ENCODE assay signal across 20 cellular contexts in the genomic region with DNA sequence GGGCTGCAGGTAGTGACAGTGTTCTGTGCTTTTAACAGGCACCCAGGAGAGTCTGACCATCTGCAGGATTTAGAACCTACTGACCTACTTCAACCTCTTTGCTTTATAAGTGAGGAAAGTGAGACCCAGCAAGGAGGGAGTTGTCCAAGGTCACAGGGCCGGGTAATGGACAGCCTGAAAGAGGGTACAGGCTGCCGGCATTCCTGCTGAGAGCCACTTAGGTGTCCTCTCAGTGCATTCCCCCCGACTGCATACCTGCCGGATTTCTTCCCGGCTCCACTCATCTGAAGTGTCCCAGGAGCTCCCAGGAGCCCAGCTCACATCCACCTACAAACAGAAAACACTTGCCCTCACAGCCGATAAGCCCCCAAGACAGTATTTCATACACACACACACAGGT. TPM values are rescaled to one million over a fixed set of nuclear protein-coding genes. Genes with fewer than 3 reads are reported as not detected.
DNase-seq lines count a peak whose midpoint lies in the region; ATAC-seq, FAIRE-seq and TF ChIP-seq lines count a peak whose summit lies in the region.
"Had no signal": no experiment of that assay in that cellular context is flagged by ENCODE, and none has a peak within 500 bp of the region (broad histone marks: within the 10 kb centered on the region; RNA-seq: fewer than 3 reads in every experiment).

No MANE protein-coding gene starts in this region.

- POLR2A ChIA-PET in A549 (lab: Yijun Ruan, JAX), result interaction anchor here (2.3 kb wide), 1 partner anchor 13 kb away, joined by 18 read pairs; the partner anchor contains the start of gene PHLDA3
- POLR2A ChIA-PET in CD8-positive, alpha-beta T cell (lab: Charles Lee), result no interaction called here

- WGBS in A549 (ENCODE audit: missing lambda C conversion rate), result 74% methylated on average over 6 of the region's 6 CpGs
- 79% methylated on average over 6 of the region's 6 CpGs for WGBS in mesenchymal stem cell
- WGBS in prostate gland, result 80% methylated on average over 6 of the region's 6 CpGs

- H3K27me3 Mint-ChIP-seq in astrocyte (ENCODE audit: low read depth, unreplicated experiment), result no peaks in the 10 kb centered on the region
- peaks cover 3% of the 10 kb centered on the region for H3K27me3 Mint-ChIP-seq in CD8-positive, alpha-beta T cell (ENCODE audit: low read depth)

- FAIRE-seq in A549 (lab: Jason Lieb, UNC), result no peak
- FAIRE-seq in astrocyte (lab: Jason Lieb, UNC), result no peak
- FAIRE-seq: A204.1, G401.6, GM19239 had no signal

- peaks cover 2% of the 10 kb centered on the region for H3K36me3 Mint-ChIP-seq in astrocyte (ENCODE audit: low read depth, unreplicated experiment)
- H3K36me3 Mint-ChIP-seq in CD8-positive, alpha-beta T cell, result no peaks in the 10 kb centered on the region

- peak overlapping the region; percentile 72 for H3K4me3 Mint-ChIP-seq in astrocyte (ENCODE audit: unreplicated experiment)
- no peak overlapping the region for H3K4me3 Mint-ChIP-seq in CD8-positive, alpha-beta T cell
- H3K4me3 Mint-ChIP-seq: CD4-positive, CD25-positive, alpha-beta regulatory T cell had no signal

- H3K9me3 ChIP-seq in A549 (no peaks in the 10 kb centered on the region), astrocyte (ENCODE audit: insufficient read depth, low read depth, low read length) (no peaks in the 10 kb centered on the region), mesenchymal stem cell (ENCODE audit: control insufficient read depth, low read length) (no peaks in the 10 kb centered on the region), skeletal muscle tissue (ENCODE audit: control insufficient read depth in 3 of 3, low read length in 3 of 3) (no peaks in the 10 kb centered on the region), prostate gland (no peaks in the 10 kb centered on the region)
- H3K9me3 ChIP-seq in CD8-positive, alpha-beta T cell (ENCODE audit: low read length), result no peaks in the 10 kb centered on the region

- no peak for TF ChIP-seq EP300 in A549 (IDR thresholded peaks at IDR 0.05)

- TF ChIP-seq CTCF in A549 (IDR thresholded peaks at IDR 0.05), result no peak
- TF ChIP-seq CTCF in astrocyte (IDR thresholded peaks at IDR 0.05; ENCODE audit: insufficient read depth, low read depth, low read length), result no peak
- TF ChIP-seq CTCF in brain microvascular endothelial cell (IDR thresholded peaks at IDR 0.05; ENCODE audit: low read depth, low read length, missing control alignments), result no peak
- no peak for TF ChIP-seq CTCF in CD8-positive, alpha-beta T cell (IDR thresholded peaks at IDR 0.05)
- no peak for TF ChIP-seq CTCF in prostate gland (IDR thresholded peaks at IDR 0.05)

- H2AFZ ChIP-seq in astrocyte (ENCODE audit: low read depth, low read length) (no peak overlapping the region), mesenchymal stem cell (ENCODE audit: low read depth, low read length) (no peak overlapping the region)

- in situ Hi-C loops in brain microvascular endothelial cell (cut with HindIII; ENCODE audit: low pct_ligation_motif_present, low sequenced_read_pairs), result no loop called here

- peak overlapping the region; percentile 77 for H4K91ac ChIP-seq in mesenchymal stem cell (ENCODE audit: low read length)

- H3K4ac ChIP-seq in mesenchymal stem cell (ENCODE audit: low read depth in 1 of 2, low read length in 2 of 2), result peak overlapping the region in 1 of 2 experiments; percentile 37

- peak overlapping the region; percentile 85 for H2AK5ac ChIP-seq in mesenchymal stem cell (ENCODE audit: low read length, severe bottlenecking)

- H3K27ac ChIP-seq in A549, result peak overlapping the region; percentile 78 to 88; a peak in 5 of 6 replicates
- H3K27ac ChIP-seq in astrocyte (ENCODE audit: low read depth, low read length), result no peak overlapping the region
- no peak overlapping the region for H3K27ac ChIP-seq in mesenchymal stem cell (ENCODE audit: low read length, poor library complexity, severe bottlenecking)
- H3K27ac ChIP-seq in skeletal muscle tissue (ENCODE audit: low read depth, low read length), result peak overlapping the region; percentile 85
- H3K27ac ChIP-seq in brain microvascular endothelial cell, result no peak overlapping the region
- no peak overlapping the region for H3K27ac ChIP-seq in CD8-positive, alpha-beta T cell (ENCODE audit: low read depth, low read length)
- no peak overlapping the region for H3K27ac ChIP-seq in prostate gland
- H3K27ac ChIP-seq: HL-60 had no signal

- no peak overlapping the region for H2BK120ac ChIP-seq in mesenchymal stem cell (ENCODE audit: low read depth, low read length)

- H4K8ac ChIP-seq in mesenchymal stem cell (ENCODE audit: low read length), result no peak overlapping the region

- peaks cover 1% of the 10 kb centered on the region for H3K9me3 Mint-ChIP-seq in astrocyte (ENCODE audit: unreplicated experiment)
- no peaks in the 10 kb centered on the region for H3K9me3 Mint-ChIP-seq in CD8-positive, alpha-beta T cell

- peak overlapping the region; percentile 44 for H3K27ac Mint-ChIP-seq in astrocyte (ENCODE audit: unreplicated experiment)
- H3K27ac Mint-ChIP-seq in CD8-positive, alpha-beta T cell, result no peak overlapping the region
- H3K27ac Mint-ChIP-seq: CD4-positive, CD25-positive, alpha-beta regulatory T cell had no signal

- no peak overlapping the region for H3K4me2 ChIP-seq in A549
- no peak overlapping the region for H3K4me2 ChIP-seq in astrocyte (ENCODE audit: low read length)
- no peak overlapping the region for H3K4me2 ChIP-seq in mesenchymal stem cell (ENCODE audit: low read length, poor library complexity, severe bottlenecking)

- H3K9ac ChIP-seq in astrocyte (ENCODE audit: low read length), result no peak overlapping the region
- no peak overlapping the region for H3K9ac ChIP-seq in mesenchymal stem cell (ENCODE audit: low read length)
- H3K9ac ChIP-seq in skeletal muscle tissue (ENCODE audit: low read depth in 1 of 3, low read length in 3 of 3), result peak overlapping the region in 1 of 3 donors; percentile 68

- intact Hi-C loops in CD8-positive, alpha-beta T cell (cut with DNase I, micrococcal nuclease), result no loop called here
- intact Hi-C loops in prostate gland (cut with DNase I), result no loop called here

- no peaks in the 10 kb centered on the region for H3K36me3 ChIP-seq in astrocyte (ENCODE audit: insufficient read depth, low read length)
- H3K36me3 ChIP-seq in mesenchymal stem cell (ENCODE audit: control insufficient read depth in 1 of 2, insufficient read depth in 2 of 2, low read depth in 1 of 2, low read length in 2 of 2), result no peaks in the 10 kb centered on the region
- no peaks in the 10 kb centered on the region for H3K36me3 ChIP-seq in skeletal muscle tissue (ENCODE audit: control insufficient read depth in 3 of 3, insufficient read depth in 3 of 3, low read length in 3 of 3)
- no peaks in the 10 kb centered on the region for H3K36me3 ChIP-seq in brain microvascular endothelial cell (replicated peaks)
- H3K36me3 ChIP-seq in CD8-positive, alpha-beta T cell (ENCODE audit: insufficient read depth, low read length), result no peaks in the 10 kb centered on the region
- no peaks in the 10 kb centered on the region for H3K36me3 ChIP-seq in prostate gland

- DNase-seq in A549 (ENCODE audit: low read depth in 1 of 2, low spot score in 1 of 2) (no peak), astrocyte (ENCODE audit: low read depth) (no peak), mesenchymal stem cell (no peak), brain microvascular endothelial cell (no peak), prostate gland (ENCODE audit: low spot score) (no peak)
- DNase-seq in activated CD4-positive, alpha-beta T cell treated with anti-CD3 and anti-CD28 coated beads for 1 hour, result no peak
- no peak for DNase-seq in CD8-positive, alpha-beta T cell
- DNase-seq: Calu3; CD4-positive, CD25-positive, alpha-beta regulatory T cell; DMS79; KG1; NCI-H1092; NK-92 treated with Interleukin-12 subunit alpha and Interleukin-12 subunit beta, amount 100 ng/mL, for 24 hours; OCI-M1 had no signal

- H2BK15ac ChIP-seq in mesenchymal stem cell (ENCODE audit: low read depth, poor library complexity, severe bottlenecking), result peak overlapping the region; percentile 83

- ATAC-seq in A549, result no peak
- no peak for ATAC-seq in CD8-positive, alpha-beta T cell

- peak overlapping the region in 1 of 2 experiments; percentile 54 for H3K18ac ChIP-seq in mesenchymal stem cell (ENCODE audit: low read depth in 1 of 2, low read length in 2 of 2)

- TF ChIP-seq POLR2A in A549 (IDR thresholded peaks at IDR 0.05; ENCODE audit: low read length) (no peak), prostate gland (IDR thresholded peaks at IDR 0.05) (no peak)

- TF ChIP-seq RAD21 in A549 (conservative IDR thresholded peaks at IDR 0.05 in 1 of 2, IDR thresholded peaks at IDR 0.05 in 1 of 2), result no peak

- no peaks in the 10 kb centered on the region for H3K79me1 ChIP-seq in mesenchymal stem cell (replicated peaks; ENCODE audit: low read length, poor library complexity, severe bottlenecking)

- peaks cover 60% of the 10 kb centered on the region for H3K4me1 Mint-ChIP-seq in astrocyte (ENCODE audit: low read depth, unreplicated experiment)
- no peaks in the 10 kb centered on the region for H3K4me1 Mint-ChIP-seq in CD8-positive, alpha-beta T cell (ENCODE audit: low read depth)

- H2BK12ac ChIP-seq in mesenchymal stem cell (ENCODE audit: low read length in 2 of 2), result peak overlapping the region; percentile 82 to 100

- H3K14ac ChIP-seq in mesenchymal stem cell (ENCODE audit: low read length in 2 of 2), result no peak overlapping the region

- H3K79me2 ChIP-seq in astrocyte (ENCODE audit: insufficient read depth, low read length), result no peaks in the 10 kb centered on the region

- H3K27me3 ChIP-seq in astrocyte (ENCODE audit: insufficient read depth, low read length) (no peaks in the 10 kb centered on the region), mesenchymal stem cell (ENCODE audit: control insufficient read depth in 1 of 2, insufficient read depth in 1 of 2, low read length in 2 of 2) (no peaks in the 10 kb centered on the region), skeletal muscle tissue (ENCODE audit: control insufficient read depth in 3 of 3, insufficient read depth in 3 of 3, low read length in 3 of 3) (no peaks in the 10 kb centered on the region), brain microvascular endothelial cell (replicated peaks) (no peaks in the 10 kb centered on the region), prostate gland (replicated peaks; ENCODE audit: insufficient read depth) (no peaks in the 10 kb centered on the region)
- H3K27me3 ChIP-seq in CD8-positive, alpha-beta T cell (ENCODE audit: insufficient read depth, low read length), result no peaks in the 10 kb centered on the region

- H4K20me1 ChIP-seq in astrocyte (ENCODE audit: insufficient read depth, low read length), result no peaks in the 10 kb centered on the region

- no peak overlapping the region for H3K4me3 ChIP-seq in A549
- no peak overlapping the region for H3K4me3 ChIP-seq in astrocyte (ENCODE audit: insufficient read depth, low read depth, low read length)
- no peak overlapping the region for H3K4me3 ChIP-seq in mesenchymal stem cell (ENCODE audit: insufficient read depth in 1 of 2, low read depth in 1 of 2, low read length in 2 of 2)
- no peak overlapping the region for H3K4me3 ChIP-seq in skeletal muscle tissue (ENCODE audit: low read length in 3 of 3)
- no peak overlapping the region for H3K4me3 ChIP-seq in brain microvascular endothelial cell (ENCODE audit: low read depth, low read length)
- H3K4me3 ChIP-seq in CD8-positive, alpha-beta T cell (ENCODE audit: low read depth, low read length), result no peak overlapping the region
- no peak overlapping the region for H3K4me3 ChIP-seq in prostate gland

- H3K4me1 ChIP-seq in A549, result peaks cover 46% of the 10 kb centered on the region
- peaks cover 68% of the 10 kb centered on the region for H3K4me1 ChIP-seq in astrocyte (ENCODE audit: insufficient read depth, low read length)
- H3K4me1 ChIP-seq in mesenchymal stem cell (ENCODE audit: control insufficient read depth, insufficient read depth, low read depth, low read length), result peaks cover 36% of the 10 kb centered on the region
- peaks cover 25 to 47% (median 42%) of the 10 kb centered on the region in 3 donors for H3K4me1 ChIP-seq in skeletal muscle tissue (ENCODE audit: control insufficient read depth in 3 of 3, insufficient read depth in 3 of 3, low read length in 3 of 3)
- no peaks in the 10 kb centered on the region for H3K4me1 ChIP-seq in CD8-positive, alpha-beta T cell (ENCODE audit: insufficient read depth, low read length)
- H3K4me1 ChIP-seq in prostate gland (replicated peaks), result peaks cover 6% of the 10 kb centered on the region

- H2BK5ac ChIP-seq in mesenchymal stem cell (ENCODE audit: low read depth, low read length, poor library complexity, severe bottlenecking), result no peak overlapping the region

- CTCF ChIA-PET in A549 (lab: Yijun Ruan, JAX), result interaction anchor here (1.5 to 20.2 kb wide), 6 partner anchors 6 to 54 kb away, joined by 6 to 376 read pairs (median 126); partner anchors contain the start of genes CSRP1 and PHLDA3
- CTCF ChIA-PET in CD8-positive, alpha-beta T cell (lab: Charles Lee), result interaction anchor here (1.8 kb wide), 1 partner anchor 58 kb away, joined by 4 read pairs; no protein-coding TSS in a partner anchor

- H3K23ac ChIP-seq in mesenchymal stem cell (ENCODE audit: low read length in 2 of 2), result peak overlapping the region in 1 of 2 experiments; percentile 27

RNA-seq across cellular contexts. Expression of gene PHLDA3, which starts 13.9 kb away (rescaled TPM):
- polyA plus RNA-seq in A549 (2011; rRNA removed) (34.3 and 40.5 TPM in 2 replicates), A549 (2017; fragmentation: RNase III; extraction: RNeasy Plus Mini Kit Qiagen cat#74134 plus additional on column Dnase treatment) (83.1 to 91.1 TPM (median 83.5 TPM) in 3 replicates)
- 67.2 and 102 TPM in 2 replicates for polyA plus RNA-seq in A549 (2012; cell fraction: cytosol; rRNA removed)
- 67.2 and 93.4 TPM in 2 replicates for polyA plus RNA-seq in A549 (2012; cell fraction: nucleus; rRNA removed)
- 16.0 and 28.4 TPM in 2 replicates for polyA minus RNA-seq in A549 (2011; rRNA and poly(A)+ RNA removed)
- total RNA-seq in astrocyte (150 and 152 TPM in 2 replicates), skeletal muscle tissue (8.9 TPM), prostate gland (10 to 100 TPM; 49.7 to 73.9 TPM)
- 42.7 TPM for polyA plus RNA-seq in mesenchymal stem cell (2013, experiment 1 of 2)
- 42.7 TPM for polyA plus RNA-seq in mesenchymal stem cell (2013, experiment 2 of 2)
- under 1 TPM; 0.33 to 0.44 TPM for total RNA-seq in CD8-positive, alpha-beta T cell

RNA-seq across cellular contexts. Expression of gene TNNI1, which starts 33.6 kb away (rescaled TPM):
- polyA plus RNA-seq in A549 (2011; rRNA removed) (not detected in 2 replicates), A549 (2017; fragmentation: RNase III; extraction: RNeasy Plus Mini Kit Qiagen cat#74134 plus additional on column Dnase treatment) (not detected in 3 replicates)
- 0.05 TPM in 1 of 2 replicates, not detected in the other for polyA plus RNA-seq in A549 (2012; cell fraction: cytosol; rRNA removed)
- polyA plus RNA-seq in A549 (2012; cell fraction: nucleus; rRNA removed), result 0.45 TPM in 1 of 2 replicates, not detected in the other
- not detected in 2 replicates for polyA minus RNA-seq in A549 (2011; rRNA and poly(A)+ RNA removed)
- total RNA-seq in astrocyte (3.0 and 3.2 TPM in 2 replicates), skeletal muscle tissue (251 TPM), prostate gland (10 to 100 TPM in 1 of 2 donors, not detected in 1; 16.9 TPM)
- not detected for polyA plus RNA-seq in mesenchymal stem cell (2013, experiment 1 of 2)
- not detected for polyA plus RNA-seq in mesenchymal stem cell (2013, experiment 2 of 2)
- total RNA-seq in CD8-positive, alpha-beta T cell, result not detected
- total RNA-seq: Calu3; CD4-positive, CD25-positive, alpha-beta regulatory T cell; M059J had no signal
- polyA plus RNA-seq: CD4-positive, CD25-positive, alpha-beta regulatory T cell had no signal

RNA-seq across cellular contexts. Expression of gene CSRP1, which starts 51.8 kb away (rescaled TPM):
- 256 and 277 TPM in 2 replicates for polyA plus RNA-seq in A549 (2011; rRNA removed)
- 459 and 499 TPM in 2 replicates for polyA plus RNA-seq in A549 (2012; cell fraction: cytosol; rRNA removed)
- polyA plus RNA-seq in A549 (2012; cell fraction: nucleus; rRNA removed), result 441 and 486 TPM in 2 replicates
- 655 to 819 TPM (median 717 TPM) in 3 replicates for polyA plus RNA-seq in A549 (2017; fragmentation: RNase III; extraction: RNeasy Plus Mini Kit Qiagen cat#74134 plus additional on column Dnase treatment)
- 254 and 273 TPM in 2 replicates for polyA minus RNA-seq in A549 (2011; rRNA and poly(A)+ RNA removed)
- total RNA-seq in astrocyte, result 289 and 317 TPM in 2 replicates
- 86.6 TPM for polyA plus RNA-seq in mesenchymal stem cell (2013, experiment 1 of 2)
- 85.7 TPM for polyA plus RNA-seq in mesenchymal stem cell (2013, experiment 2 of 2)
- 42.8 TPM for total RNA-seq in skeletal muscle tissue
- 10 to 100 TPM; 31.6 to 33.9 TPM for total RNA-seq in CD8-positive, alpha-beta T cell
- 1,000 to 10,000 TPM; 1,117 to 1,634 TPM for total RNA-seq in prostate gland

RNA-seq across cellular contexts. Expression of gene LAD1, which starts 56.0 kb away (rescaled TPM):
- polyA plus RNA-seq in A549 (2011; rRNA removed) (0.19 and 0.26 TPM in 2 replicates), A549 (2017; fragmentation: RNase III; extraction: RNeasy Plus Mini Kit Qiagen cat#74134 plus additional on column Dnase treatment) (0.67 to 1.1 TPM (median 0.87 TPM) in 3 replicates)
- 0.10 and 0.16 TPM in 2 replicates for polyA plus RNA-seq in A549 (2012; cell fraction: cytosol; rRNA removed)
- 0.09 and 0.30 TPM in 2 replicates for polyA plus RNA-seq in A549 (2012; cell fraction: nucleus; rRNA removed)
- polyA minus RNA-seq in A549 (2011; rRNA and poly(A)+ RNA removed), result 0.49 and 0.83 TPM in 2 replicates
- total RNA-seq in astrocyte (0.29 and 1.2 TPM in 2 replicates), skeletal muscle tissue (3.1 TPM), prostate gland (10 to 100 TPM; 12.8 to 26.8 TPM)
- not detected for polyA plus RNA-seq in mesenchymal stem cell (2013, experiment 1 of 2)
- not detected for polyA plus RNA-seq in mesenchymal stem cell (2013, experiment 2 of 2)
- total RNA-seq in CD8-positive, alpha-beta T cell, result not detected
- total RNA-seq: CD4-positive, CD25-positive, alpha-beta regulatory T cell had no signal
- polyA plus RNA-seq: CD4-positive, CD25-positive, alpha-beta regulatory T cell had no signal

Comparison
In these comparisons a context has a peak if more than half of its experiments do, and no peak if none do; other contexts are left out.
1. H3K27ac ChIP-seq: peak in A549 (2 of 2) and skeletal muscle tissue (single experiment); none in astrocyte (single experiment), mesenchymal stem cell (single experiment), brain microvascular endothelial cell (single experiment), CD8-positive, alpha-beta T cell (single experiment) and prostate gland (0 of 2).
2. RNA of gene TNNI1, which starts 33.6 kb away (total RNA-seq): 251 TPM in skeletal muscle tissue (single experiment); 16.9 TPM in prostate gland, 3.0 to 3.2 TPM in astrocyte and not detected in CD8-positive, alpha-beta T cell; every median in the first group is over 10 times any median in the second.